In genomic region chr7:42232275-42232674, GRCh38 we compare ENCODE assay signal across 16 cellular contexts. TPM values are rescaled to one million over a fixed set of nuclear protein-coding genes. Genes with fewer than 3 reads are reported as not detected.
DNase-seq lines count a peak whose midpoint lies in the region; ATAC-seq and TF ChIP-seq lines count a peak whose summit lies in the region.
"Had no signal": no experiment of that assay in that cellular context is flagged by ENCODE, and none has a peak within 500 bp of the region (broad histone marks: within the 10 kb centered on the region; RNA-seq: fewer than 3 reads in every experiment).

No MANE protein-coding gene starts in this region.

- H3K79me2 ChIP-seq in osteoblast (ENCODE audit: insufficient read depth, low read length): peaks cover 64% of the 10 kb centered on the region

- no peak overlapping the region for H2AFZ ChIP-seq in osteoblast (ENCODE audit: low read length)

- TF ChIP-seq POLR2A in body of pancreas (IDR thresholded peaks at IDR 0.05): no peak

- H3K27me3 ChIP-seq in osteoblast (ENCODE audit: insufficient read depth, low read length) (no peaks in the 10 kb centered on the region), body of pancreas (peaks cover 0 to 23% of the 10 kb centered on the region in 2 donors)

- H3K4me2 ChIP-seq in osteoblast (ENCODE audit: insufficient read depth, low read length): peak overlapping the region; percentile 90

- no peak for ATAC-seq in body of pancreas
- ATAC-seq: heart left ventricle had no signal

- H3K36me3 ChIP-seq in osteoblast (ENCODE audit: insufficient read depth, low read length) (no peaks in the 10 kb centered on the region), body of pancreas (replicated peaks in 1 of 2; ENCODE audit: insufficient read depth in 1 of 2, low read depth in 2 of 2) (no peaks in the 10 kb centered on the region)
- H3K36me3 ChIP-seq: heart left ventricle had no signal

- POLR2A ChIA-PET in RWPE1 (lab: Yijun Ruan, JAX; ENCODE audit: low non-redundant PET): no interaction called here

- H3K4me3 ChIP-seq in fibroblast of pulmonary artery (replicated peaks; ENCODE audit: low read depth, low read length) (no peak overlapping the region), osteoblast (ENCODE audit: insufficient read depth, low read length) (no peak overlapping the region), body of pancreas (no peak overlapping the region)
- H3K4me3 ChIP-seq: heart left ventricle had no signal

- H3K27ac ChIP-seq in RWPE1 (no peak overlapping the region), osteoblast (ENCODE audit: low read depth, low read length) (no peak overlapping the region), body of pancreas (no peak overlapping the region)

- TF ChIP-seq CTCF in RWPE1 (conservative IDR thresholded peaks at IDR 0.05; ENCODE audit: low read depth): no peak
- TF ChIP-seq CTCF in fibroblast of pulmonary artery (IDR thresholded peaks at IDR 0.05; ENCODE audit: low read length, missing control alignments): no peak
- TF ChIP-seq CTCF in osteoblast (IDR thresholded peaks at IDR 0.05; ENCODE audit: extremely low read depth, low read depth, low read length): no peak
- TF ChIP-seq CTCF in body of pancreas (IDR thresholded peaks at IDR 0.05): no peak

- H3K4me1 ChIP-seq in osteoblast (ENCODE audit: insufficient read depth, low read length) (peaks cover 41% of the 10 kb centered on the region), body of pancreas (peaks cover 19% of the 10 kb centered on the region)

- H4K20me1 ChIP-seq in osteoblast (ENCODE audit: insufficient read depth, low read length): peaks cover 11% of the 10 kb centered on the region

- WGBS in body of pancreas, 2 donors: 64 to 74% methylated on average over 4 of the region's 4 CpGs

- H3K9me3 ChIP-seq in osteoblast (ENCODE audit: low read depth, low read length) (no peaks in the 10 kb centered on the region), body of pancreas (no peaks in the 10 kb centered on the region)
- H3K9me3 ChIP-seq: heart left ventricle had no signal

- CTCF ChIA-PET in RWPE1 (lab: Yijun Ruan, JAX): interaction anchor here (0.5 to 1.5 kb wide), 3 partner anchors 8 to 288 kb away, joined by 3 to 6 read pairs (median 3); no protein-coding TSS in a partner anchor

- DNase-seq in ELF-1 (ENCODE audit: low read depth, low spot score) (peak; percentile 78), RWPE1 (ENCODE audit: low spot score) (peak; percentile 67), fibroblast of pulmonary artery (ENCODE audit: low read depth) (peak; percentile 57), osteoblast (ENCODE audit: insufficient read length, low spot score, missing footprints) (peak; percentile 80), NCI-H1105 (lab: John Stamatoyannopoulos, UW) (no peak), KBM-7 (no peak), body of pancreas (no peak)
- DNase-seq in effector CD8-positive, alpha-beta T cell (lab: John Stamatoyannopoulos, UW): no peak
- DNase-seq: CD8-positive, alpha-beta memory T cell; central memory CD4-positive, alpha-beta T cell; heart left ventricle; MM.1S; naive B cell; NCI-H774; stimulated activated CD4-positive, alpha-beta T cell treated with anti-CD3 and anti-CD28 coated beads, Interleukin-4, amount 100 ng/mL, for 24 hours; T-helper 2 cell had no signal

- intact Hi-C loops in body of pancreas (cut with DNase I): no loop called here

- in situ Hi-C loops in KBM-7 (cut with MboI; ENCODE audit: low pct_unique_long_range_greater_than_20kb, low sequenced_read_pairs): no loop called here

RNA-seq across cellular contexts. Expression of gene GLI3, which starts 4.7 kb away (rescaled TPM):
- total RNA-seq in osteoblast (10.9 and 11.9 TPM in 2 replicates), body of pancreas (1 to 10 TPM; 1.0 to 2.0 TPM)

Comparison
In these comparisons a context has a peak if more than half of its experiments do, and no peak if none do; other contexts are left out.
1. DNase-seq: peak in ELF-1 (single experiment), RWPE1 (single experiment), fibroblast of pulmonary artery (single experiment) and osteoblast (single experiment); none in effector CD8-positive, alpha-beta T cell (single experiment), NCI-H1105 (single experiment), KBM-7 (single experiment) and body of pancreas (0 of 4).